23 cellular contexts compared by ENCODE assay signal in the genomic region with DNA sequence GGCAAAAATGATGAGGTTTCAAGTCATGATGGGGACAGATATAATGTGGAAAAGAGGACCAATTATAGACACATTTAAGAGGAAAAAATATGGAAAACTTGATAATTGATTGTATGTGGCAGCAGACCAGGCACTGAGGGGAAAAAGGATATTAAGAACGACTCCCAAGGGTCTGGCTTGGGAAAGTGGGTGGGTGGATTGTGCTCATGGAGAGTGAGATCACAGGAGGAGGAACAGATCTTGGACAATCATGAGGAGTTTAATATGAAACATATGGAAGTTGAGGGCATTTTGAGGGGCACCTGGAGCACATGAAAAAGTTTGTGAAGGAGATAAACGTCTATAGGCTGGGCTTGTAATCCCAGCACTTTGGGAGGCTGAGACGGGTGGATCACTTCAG.
"Had no signal": no experiment of that assay in that cellular context is flagged by ENCODE, and none has a peak within 500 bp of the region (broad histone marks: within the 10 kb centered on the region; RNA-seq: fewer than 3 reads in every experiment).

No MANE protein-coding gene starts in this region.

- H3K27me3 ChIP-seq: colonic mucosa, dorsolateral prefrontal cortex, esophagus muscularis mucosa, esophagus squamous epithelium, foreskin keratinocyte, gastrocnemius medialis, gastroesophageal sphincter, heart left ventricle, heart right ventricle had no signal

- H3K27ac ChIP-seq: colonic mucosa, coronary artery, dorsolateral prefrontal cortex, epithelial cell of prostate, esophagus muscularis mucosa, esophagus squamous epithelium, foreskin keratinocyte, gastrocnemius medialis, gastroesophageal sphincter, heart left ventricle, heart right ventricle had no signal

- H3K4me1 ChIP-seq: colonic mucosa, esophagus muscularis mucosa, esophagus squamous epithelium, foreskin keratinocyte, gastroesophageal sphincter, heart left ventricle, heart right ventricle had no signal

- DNase-seq: colonic mucosa; cortex of kidney; dermis blood vessel endothelial cell; dorsolateral prefrontal cortex; effector CD4-positive, alpha-beta T cell; effector CD8-positive, alpha-beta T cell; effector memory CD4-positive, alpha-beta T cell; effector memory CD8-positive, alpha-beta T cell; endodermal cell; erythroblast; esophagus squamous epithelium; foreskin fibroblast; foreskin keratinocyte; foreskin melanocyte; gastrocnemius medialis; glutamatergic neuron; head of caudate nucleus; heart left ventricle; heart right ventricle had no signal

- H3K9me3 ChIP-seq: colonic mucosa, esophagus muscularis mucosa, esophagus squamous epithelium, gastrocnemius medialis, gastroesophageal sphincter, heart left ventricle, heart right ventricle had no signal

- H3K36me3 ChIP-seq: colonic mucosa, esophagus muscularis mucosa, esophagus squamous epithelium, gastrocnemius medialis, gastroesophageal sphincter, heart left ventricle, heart right ventricle had no signal

- H3K4me3 ChIP-seq: colonic mucosa, coronary artery, dorsolateral prefrontal cortex, esophagus muscularis mucosa, esophagus squamous epithelium, gastrocnemius medialis, gastroesophageal sphincter, heart left ventricle, heart right ventricle had no signal
